1 cellular context compared by ENCODE assay signal in the genomic region with DNA sequence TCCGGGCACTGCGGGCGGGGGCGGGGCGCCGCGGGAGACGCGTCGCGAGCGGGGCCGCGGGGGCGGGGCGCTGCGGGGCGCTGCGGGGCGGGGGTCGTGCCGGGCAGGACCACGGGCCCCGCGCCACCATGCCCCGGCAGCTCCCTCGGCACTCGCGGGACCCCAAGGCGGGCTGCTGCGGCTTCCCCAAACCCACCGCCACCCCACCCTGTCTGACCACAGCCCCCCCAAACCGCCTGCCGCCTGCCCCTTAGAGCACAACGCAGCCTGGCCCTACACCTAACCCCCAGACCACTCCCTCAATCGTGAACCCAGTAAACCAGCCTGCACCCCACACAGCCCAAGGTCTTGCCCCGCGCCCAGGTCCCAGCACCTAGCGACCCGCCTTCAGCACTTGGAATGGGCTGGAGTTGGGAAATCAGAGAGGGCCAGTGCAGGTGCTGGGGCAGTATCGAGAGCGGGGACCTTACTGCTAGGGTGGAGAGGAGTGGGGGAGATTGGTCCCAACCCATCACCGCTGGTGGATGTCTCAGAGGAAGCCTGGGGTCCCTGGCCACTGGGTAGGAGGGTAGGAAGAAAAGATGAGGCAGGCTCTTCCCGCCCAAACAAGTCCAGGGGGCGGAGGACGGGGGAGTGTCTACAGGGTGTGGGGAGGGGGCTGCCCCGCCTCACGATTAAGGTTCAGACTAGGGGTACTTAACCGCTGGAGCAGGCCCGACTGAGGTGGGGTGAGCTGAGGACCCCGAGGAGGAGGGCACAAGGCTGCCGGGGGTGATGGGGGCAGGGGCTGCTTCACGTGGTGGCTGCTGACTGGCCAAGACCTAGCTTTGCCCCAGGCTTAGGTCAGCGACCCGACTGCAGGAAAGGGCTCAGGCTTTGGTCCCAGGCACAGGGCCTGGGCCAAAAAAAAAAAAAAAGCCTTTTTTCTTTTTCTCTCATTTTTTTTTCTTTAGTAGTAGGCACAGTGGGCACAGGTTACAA.
TF ChIP-seq lines count a peak whose summit lies in the region.

No MANE protein-coding gene starts in this region.

TF ChIP-seq in K562, 482 proteins besides CTCF, POLR2A, EP300 and RAD21 (continues in another document):
- TF ChIP-seq ZNF324 (CRISPR knock-in tag; IDR thresholded peaks at IDR 0.05) (no peak), PHB (CRISPR knock-in tag; IDR thresholded peaks at IDR 0.05) (no peak), ZNF124 (CRISPR knock-in tag; IDR thresholded peaks at IDR 0.05) (no peak), ZNF699 (CRISPR knock-in tag; IDR thresholded peaks at IDR 0.05; ENCODE audit: insufficient replicate concordance) (no peak), SNIP1 (IDR thresholded peaks at IDR 0.05; ENCODE audit: low read depth) (no peak), HDGF (IDR thresholded peaks at IDR 0.05) (0 out of 2 replicates have a peak, but pooled peaks have one; percentile 50), ZNF561 (CRISPR knock-in tag; conservative IDR thresholded peaks at IDR 0.05) (no peak), MAFG (tag; conservative IDR thresholded peaks at IDR 0.05) (no peak), MXI1 (IDR thresholded peaks at IDR 0.05; ENCODE audit: low read depth, low read length) (no peak), ZBTB1 (CRISPR knock-in tag; IDR thresholded peaks at IDR 0.05; ENCODE audit: borderline replicate concordance, low read depth) (no peak), ZNF830 (CRISPR knock-in tag; IDR thresholded peaks at IDR 0.05) (no peak), RBM22 (IDR thresholded peaks at IDR 0.05; ENCODE audit: low read depth, low read length, poor library complexity, severe bottlenecking) (no peak), PHF21A (IDR thresholded peaks at IDR 0.05; ENCODE audit: borderline replicate concordance, low read depth) (no peak), ZNF436 (CRISPR knock-in tag; IDR thresholded peaks at IDR 0.05) (no peak), ELF4 (CRISPR knock-in tag; IDR thresholded peaks at IDR 0.05) (0 out of 2 replicates have a peak, but pooled peaks have one; percentile 24), RBFOX2 (IDR thresholded peaks at IDR 0.05; ENCODE audit: low read depth, low read length) (peak; percentile 3; the same call in 1 of the 2 replicates), NR2C2 (CRISPR knock-in tag; IDR thresholded peaks at IDR 0.05) (no peak), NR2C2 (tag; IDR thresholded peaks at IDR 0.05) (no peak), GABPB2 (CRISPR knock-in tag; conservative IDR thresholded peaks at IDR 0.05) (no peak), STAG1 (CRISPR knock-in tag; IDR thresholded peaks at IDR 0.05; ENCODE audit: borderline replicate concordance) (no peak), FOXP1 (CRISPR knock-in tag; IDR thresholded peaks at IDR 0.05) (no peak), SAP30 (IDR thresholded peaks at IDR 0.05; ENCODE audit: borderline replicate concordance, insufficient read depth, low read depth, low read length, poor library complexity, severe bottlenecking) (no peak), SAFB2 (IDR thresholded peaks at IDR 0.05; ENCODE audit: borderline replicate concordance, low read depth, low read length, severe bottlenecking) (no peak), CEBPB (tag; IDR thresholded peaks at IDR 0.05) (peak; percentile 38; the same call in 1 of the 2 replicates), DMBX1 (CRISPR knock-in tag; IDR thresholded peaks at IDR 0.05; ENCODE audit: borderline replicate concordance) (no peak)
- TF ChIP-seq, protein P1, sequence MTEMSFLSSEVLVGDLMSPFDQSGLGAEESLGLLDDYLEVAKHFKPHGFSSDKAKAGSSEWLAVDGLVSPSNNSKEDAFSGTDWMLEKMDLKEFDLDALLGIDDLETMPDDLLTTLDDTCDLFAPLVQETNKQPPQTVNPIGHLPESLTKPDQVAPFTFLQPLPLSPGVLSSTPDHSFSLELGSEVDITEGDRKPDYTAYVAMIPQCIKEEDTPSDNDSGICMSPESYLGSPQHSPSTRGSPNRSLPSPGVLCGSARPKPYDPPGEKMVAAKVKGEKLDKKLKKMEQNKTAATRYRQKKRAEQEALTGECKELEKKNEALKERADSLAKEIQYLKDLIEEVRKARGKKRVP (CRISPR knock-in tag; IDR thresholded peaks at IDR 0.05) = no peak
- TF ChIP-seq, protein P2, sequence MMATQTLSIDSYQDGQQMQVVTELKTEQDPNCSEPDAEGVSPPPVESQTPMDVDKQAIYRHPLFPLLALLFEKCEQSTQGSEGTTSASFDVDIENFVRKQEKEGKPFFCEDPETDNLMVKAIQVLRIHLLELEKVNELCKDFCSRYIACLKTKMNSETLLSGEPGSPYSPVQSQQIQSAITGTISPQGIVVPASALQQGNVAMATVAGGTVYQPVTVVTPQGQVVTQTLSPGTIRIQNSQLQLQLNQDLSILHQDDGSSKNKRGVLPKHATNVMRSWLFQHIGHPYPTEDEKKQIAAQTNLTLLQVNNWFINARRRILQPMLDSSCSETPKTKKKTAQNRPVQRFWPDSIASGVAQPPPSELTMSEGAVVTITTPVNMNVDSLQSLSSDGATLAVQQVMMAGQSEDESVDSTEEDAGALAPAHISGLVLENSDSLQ (IDR thresholded peaks at IDR 0.05) = no peak
- TF ChIP-seq, protein P3, sequence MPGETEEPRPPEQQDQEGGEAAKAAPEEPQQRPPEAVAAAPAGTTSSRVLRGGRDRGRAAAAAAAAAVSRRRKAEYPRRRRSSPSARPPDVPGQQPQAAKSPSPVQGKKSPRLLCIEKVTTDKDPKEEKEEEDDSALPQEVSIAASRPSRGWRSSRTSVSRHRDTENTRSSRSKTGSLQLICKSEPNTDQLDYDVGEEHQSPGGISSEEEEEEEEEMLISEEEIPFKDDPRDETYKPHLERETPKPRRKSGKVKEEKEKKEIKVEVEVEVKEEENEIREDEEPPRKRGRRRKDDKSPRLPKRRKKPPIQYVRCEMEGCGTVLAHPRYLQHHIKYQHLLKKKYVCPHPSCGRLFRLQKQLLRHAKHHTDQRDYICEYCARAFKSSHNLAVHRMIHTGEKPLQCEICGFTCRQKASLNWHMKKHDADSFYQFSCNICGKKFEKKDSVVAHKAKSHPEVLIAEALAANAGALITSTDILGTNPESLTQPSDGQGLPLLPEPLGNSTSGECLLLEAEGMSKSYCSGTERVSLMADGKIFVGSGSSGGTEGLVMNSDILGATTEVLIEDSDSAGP (CRISPR knock-in tag; IDR thresholded peaks at IDR 0.05) = no peak
- TF ChIP-seq, protein P4, sequence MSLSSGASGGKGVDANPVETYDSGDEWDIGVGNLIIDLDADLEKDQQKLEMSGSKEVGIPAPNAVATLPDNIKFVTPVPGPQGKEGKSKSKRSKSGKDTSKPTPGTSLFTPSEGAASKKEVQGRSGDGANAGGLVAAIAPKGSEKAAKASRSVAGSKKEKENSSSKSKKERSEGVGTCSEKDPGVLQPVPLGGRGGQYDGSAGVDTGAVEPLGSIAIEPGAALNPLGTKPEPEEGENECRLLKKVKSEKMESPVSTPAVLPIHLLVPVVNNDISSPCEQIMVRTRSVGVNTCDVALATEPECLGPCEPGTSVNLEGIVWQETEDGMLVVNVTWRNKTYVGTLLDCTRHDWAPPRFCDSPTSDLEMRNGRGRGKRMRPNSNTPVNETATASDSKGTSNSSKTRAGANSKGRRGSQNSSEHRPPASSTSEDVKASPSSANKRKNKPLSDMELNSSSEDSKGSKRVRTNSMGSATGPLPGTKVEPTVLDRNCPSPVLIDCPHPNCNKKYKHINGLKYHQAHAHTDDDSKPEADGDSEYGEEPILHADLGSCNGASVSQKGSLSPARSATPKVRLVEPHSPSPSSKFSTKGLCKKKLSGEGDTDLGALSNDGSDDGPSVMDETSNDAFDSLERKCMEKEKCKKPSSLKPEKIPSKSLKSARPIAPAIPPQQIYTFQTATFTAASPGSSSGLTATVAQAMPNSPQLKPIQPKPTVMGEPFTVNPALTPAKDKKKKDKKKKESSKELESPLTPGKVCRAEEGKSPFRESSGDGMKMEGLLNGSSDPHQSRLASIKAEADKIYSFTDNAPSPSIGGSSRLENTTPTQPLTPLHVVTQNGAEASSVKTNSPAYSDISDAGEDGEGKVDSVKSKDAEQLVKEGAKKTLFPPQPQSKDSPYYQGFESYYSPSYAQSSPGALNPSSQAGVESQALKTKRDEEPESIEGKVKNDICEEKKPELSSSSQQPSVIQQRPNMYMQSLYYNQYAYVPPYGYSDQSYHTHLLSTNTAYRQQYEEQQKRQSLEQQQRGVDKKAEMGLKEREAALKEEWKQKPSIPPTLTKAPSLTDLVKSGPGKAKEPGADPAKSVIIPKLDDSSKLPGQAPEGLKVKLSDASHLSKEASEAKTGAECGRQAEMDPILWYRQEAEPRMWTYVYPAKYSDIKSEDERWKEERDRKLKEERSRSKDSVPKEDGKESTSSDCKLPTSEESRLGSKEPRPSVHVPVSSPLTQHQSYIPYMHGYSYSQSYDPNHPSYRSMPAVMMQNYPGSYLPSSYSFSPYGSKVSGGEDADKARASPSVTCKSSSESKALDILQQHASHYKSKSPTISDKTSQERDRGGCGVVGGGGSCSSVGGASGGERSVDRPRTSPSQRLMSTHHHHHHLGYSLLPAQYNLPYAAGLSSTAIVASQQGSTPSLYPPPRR (CRISPR knock-in tag; IDR thresholded peaks at IDR 0.05; ENCODE audit: borderline replicate concordance) = no peak
- TF ChIP-seq, protein P5, sequence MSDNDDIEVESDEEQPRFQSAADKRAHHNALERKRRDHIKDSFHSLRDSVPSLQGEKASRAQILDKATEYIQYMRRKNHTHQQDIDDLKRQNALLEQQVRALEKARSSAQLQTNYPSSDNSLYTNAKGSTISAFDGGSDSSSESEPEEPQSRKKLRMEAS (CRISPR knock-in tag; IDR thresholded peaks at IDR 0.05) = no peak
- TF ChIP-seq, protein P6, sequence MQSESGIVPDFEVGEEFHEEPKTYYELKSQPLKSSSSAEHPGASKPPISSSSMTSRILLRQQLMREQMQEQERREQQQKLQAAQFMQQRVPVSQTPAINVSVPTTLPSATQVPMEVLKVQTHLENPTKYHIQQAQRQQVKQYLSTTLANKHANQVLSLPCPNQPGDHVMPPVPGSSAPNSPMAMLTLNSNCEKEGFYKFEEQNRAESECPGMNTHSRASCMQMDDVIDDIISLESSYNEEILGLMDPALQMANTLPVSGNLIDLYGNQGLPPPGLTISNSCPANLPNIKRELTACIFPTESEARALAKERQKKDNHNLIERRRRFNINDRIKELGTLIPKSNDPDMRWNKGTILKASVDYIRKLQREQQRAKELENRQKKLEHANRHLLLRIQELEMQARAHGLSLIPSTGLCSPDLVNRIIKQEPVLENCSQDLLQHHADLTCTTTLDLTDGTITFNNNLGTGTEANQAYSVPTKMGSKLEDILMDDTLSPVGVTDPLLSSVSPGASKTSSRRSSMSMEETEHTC (IDR thresholded peaks at IDR 0.05) = no peak
- TF ChIP-seq, protein P7, sequence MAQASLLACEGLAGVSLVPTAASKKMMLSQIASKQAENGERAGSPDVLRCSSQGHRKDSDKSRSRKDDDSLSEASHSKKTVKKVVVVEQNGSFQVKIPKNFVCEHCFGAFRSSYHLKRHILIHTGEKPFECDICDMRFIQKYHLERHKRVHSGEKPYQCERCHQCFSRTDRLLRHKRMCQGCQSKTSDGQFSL (CRISPR knock-in tag; IDR thresholded peaks at IDR 0.05) = no peak
- TF ChIP-seq, protein P7 (tag; IDR thresholded peaks at IDR 0.05) = no peak
- TF ChIP-seq, protein P8, sequence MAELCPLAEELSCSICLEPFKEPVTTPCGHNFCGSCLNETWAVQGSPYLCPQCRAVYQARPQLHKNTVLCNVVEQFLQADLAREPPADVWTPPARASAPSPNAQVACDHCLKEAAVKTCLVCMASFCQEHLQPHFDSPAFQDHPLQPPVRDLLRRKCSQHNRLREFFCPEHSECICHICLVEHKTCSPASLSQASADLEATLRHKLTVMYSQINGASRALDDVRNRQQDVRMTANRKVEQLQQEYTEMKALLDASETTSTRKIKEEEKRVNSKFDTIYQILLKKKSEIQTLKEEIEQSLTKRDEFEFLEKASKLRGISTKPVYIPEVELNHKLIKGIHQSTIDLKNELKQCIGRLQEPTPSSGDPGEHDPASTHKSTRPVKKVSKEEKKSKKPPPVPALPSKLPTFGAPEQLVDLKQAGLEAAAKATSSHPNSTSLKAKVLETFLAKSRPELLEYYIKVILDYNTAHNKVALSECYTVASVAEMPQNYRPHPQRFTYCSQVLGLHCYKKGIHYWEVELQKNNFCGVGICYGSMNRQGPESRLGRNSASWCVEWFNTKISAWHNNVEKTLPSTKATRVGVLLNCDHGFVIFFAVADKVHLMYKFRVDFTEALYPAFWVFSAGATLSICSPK (IDR thresholded peaks at IDR 0.05; ENCODE audit: borderline replicate concordance) = no peak
- TF ChIP-seq, protein P9, sequence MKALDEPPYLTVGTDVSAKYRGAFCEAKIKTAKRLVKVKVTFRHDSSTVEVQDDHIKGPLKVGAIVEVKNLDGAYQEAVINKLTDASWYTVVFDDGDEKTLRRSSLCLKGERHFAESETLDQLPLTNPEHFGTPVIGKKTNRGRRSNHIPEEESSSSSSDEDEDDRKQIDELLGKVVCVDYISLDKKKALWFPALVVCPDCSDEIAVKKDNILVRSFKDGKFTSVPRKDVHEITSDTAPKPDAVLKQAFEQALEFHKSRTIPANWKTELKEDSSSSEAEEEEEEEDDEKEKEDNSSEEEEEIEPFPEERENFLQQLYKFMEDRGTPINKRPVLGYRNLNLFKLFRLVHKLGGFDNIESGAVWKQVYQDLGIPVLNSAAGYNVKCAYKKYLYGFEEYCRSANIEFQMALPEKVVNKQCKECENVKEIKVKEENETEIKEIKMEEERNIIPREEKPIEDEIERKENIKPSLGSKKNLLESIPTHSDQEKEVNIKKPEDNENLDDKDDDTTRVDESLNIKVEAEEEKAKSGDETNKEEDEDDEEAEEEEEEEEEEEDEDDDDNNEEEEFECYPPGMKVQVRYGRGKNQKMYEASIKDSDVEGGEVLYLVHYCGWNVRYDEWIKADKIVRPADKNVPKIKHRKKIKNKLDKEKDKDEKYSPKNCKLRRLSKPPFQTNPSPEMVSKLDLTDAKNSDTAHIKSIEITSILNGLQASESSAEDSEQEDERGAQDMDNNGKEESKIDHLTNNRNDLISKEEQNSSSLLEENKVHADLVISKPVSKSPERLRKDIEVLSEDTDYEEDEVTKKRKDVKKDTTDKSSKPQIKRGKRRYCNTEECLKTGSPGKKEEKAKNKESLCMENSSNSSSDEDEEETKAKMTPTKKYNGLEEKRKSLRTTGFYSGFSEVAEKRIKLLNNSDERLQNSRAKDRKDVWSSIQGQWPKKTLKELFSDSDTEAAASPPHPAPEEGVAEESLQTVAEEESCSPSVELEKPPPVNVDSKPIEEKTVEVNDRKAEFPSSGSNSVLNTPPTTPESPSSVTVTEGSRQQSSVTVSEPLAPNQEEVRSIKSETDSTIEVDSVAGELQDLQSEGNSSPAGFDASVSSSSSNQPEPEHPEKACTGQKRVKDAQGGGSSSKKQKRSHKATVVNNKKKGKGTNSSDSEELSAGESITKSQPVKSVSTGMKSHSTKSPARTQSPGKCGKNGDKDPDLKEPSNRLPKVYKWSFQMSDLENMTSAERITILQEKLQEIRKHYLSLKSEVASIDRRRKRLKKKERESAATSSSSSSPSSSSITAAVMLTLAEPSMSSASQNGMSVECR (CRISPR knock-in tag; IDR thresholded peaks at IDR 0.05) = no peak
- TF ChIP-seq, protein P10, sequence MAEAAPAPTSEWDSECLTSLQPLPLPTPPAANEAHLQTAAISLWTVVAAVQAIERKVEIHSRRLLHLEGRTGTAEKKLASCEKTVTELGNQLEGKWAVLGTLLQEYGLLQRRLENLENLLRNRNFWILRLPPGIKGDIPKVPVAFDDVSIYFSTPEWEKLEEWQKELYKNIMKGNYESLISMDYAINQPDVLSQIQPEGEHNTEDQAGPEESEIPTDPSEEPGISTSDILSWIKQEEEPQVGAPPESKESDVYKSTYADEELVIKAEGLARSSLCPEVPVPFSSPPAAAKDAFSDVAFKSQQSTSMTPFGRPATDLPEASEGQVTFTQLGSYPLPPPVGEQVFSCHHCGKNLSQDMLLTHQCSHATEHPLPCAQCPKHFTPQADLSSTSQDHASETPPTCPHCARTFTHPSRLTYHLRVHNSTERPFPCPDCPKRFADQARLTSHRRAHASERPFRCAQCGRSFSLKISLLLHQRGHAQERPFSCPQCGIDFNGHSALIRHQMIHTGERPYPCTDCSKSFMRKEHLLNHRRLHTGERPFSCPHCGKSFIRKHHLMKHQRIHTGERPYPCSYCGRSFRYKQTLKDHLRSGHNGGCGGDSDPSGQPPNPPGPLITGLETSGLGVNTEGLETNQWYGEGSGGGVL (CRISPR knock-in tag; IDR thresholded peaks at IDR 0.05) = no peak
